5 cellular contexts compared by ENCODE assay signal in genomic region chr7:27119412-27119911, GRCh38.
"Had no signal": no experiment of that assay in that cellular context is flagged by ENCODE, and none has a peak within 500 bp of the region (broad histone marks: within the 10 kb centered on the region; RNA-seq: fewer than 3 reads in every experiment).

No MANE protein-coding gene starts in this region.

- H3K27ac ChIP-seq: KMS-11 had no signal

- H3K4me3 Mint-ChIP-seq: T-helper 1 cell treated with Interleukin-12 subunit alpha and Interleukin-12 subunit beta and Interleukin-4 antibody, amounts not matched to agents 30 μg/mL and 1 μg/mL, for 36 hours had no signal

- DNase-seq: activated CD4-positive, alpha-beta T cell treated with anti-CD3 and anti-CD28 coated beads for 4 hours; NCI-H2171; NCI-H524 treated with DMSO at 0.1 percent for 48 hours had no signal

- H3K27ac Mint-ChIP-seq: T-helper 1 cell treated with Interleukin-12 subunit alpha and Interleukin-12 subunit beta and Interleukin-4 antibody, amounts not matched to agents 30 μg/mL and 1 μg/mL, for 36 hours had no signal

- H3K9me3 Mint-ChIP-seq: T-helper 1 cell treated with Interleukin-12 subunit alpha and Interleukin-12 subunit beta and Interleukin-4 antibody, amounts not matched to agents 30 μg/mL and 1 μg/mL, for 36 hours had no signal
